ENCODE assay signal across 1 cellular context in the genomic region with DNA sequence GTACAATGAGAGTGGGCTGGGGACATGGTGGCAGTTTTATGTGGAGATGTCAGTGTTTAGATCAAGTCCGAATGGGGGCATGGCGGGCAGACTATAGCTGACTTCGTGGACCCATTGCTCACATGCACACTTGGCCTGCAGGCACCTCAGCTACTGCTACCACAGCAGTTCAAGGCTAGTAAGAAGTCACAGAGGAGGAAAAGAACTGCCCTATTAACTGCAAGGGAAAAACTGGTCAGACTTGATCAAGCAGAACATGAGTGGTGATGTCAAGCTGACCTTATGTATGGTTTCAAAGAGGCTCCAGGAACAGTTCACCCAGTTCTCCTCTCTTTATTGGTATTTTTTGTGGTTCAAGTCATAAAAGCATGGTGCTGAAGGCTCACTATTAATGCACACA.
TF ChIP-seq lines count a peak whose summit lies in the region.

No MANE protein-coding gene starts in this region.

TF ChIP-seq in WTC11, 78 proteins besides CTCF, POLR2A, EP300 and RAD21 (continued from another document):
- TF ChIP-seq, protein P1, sequence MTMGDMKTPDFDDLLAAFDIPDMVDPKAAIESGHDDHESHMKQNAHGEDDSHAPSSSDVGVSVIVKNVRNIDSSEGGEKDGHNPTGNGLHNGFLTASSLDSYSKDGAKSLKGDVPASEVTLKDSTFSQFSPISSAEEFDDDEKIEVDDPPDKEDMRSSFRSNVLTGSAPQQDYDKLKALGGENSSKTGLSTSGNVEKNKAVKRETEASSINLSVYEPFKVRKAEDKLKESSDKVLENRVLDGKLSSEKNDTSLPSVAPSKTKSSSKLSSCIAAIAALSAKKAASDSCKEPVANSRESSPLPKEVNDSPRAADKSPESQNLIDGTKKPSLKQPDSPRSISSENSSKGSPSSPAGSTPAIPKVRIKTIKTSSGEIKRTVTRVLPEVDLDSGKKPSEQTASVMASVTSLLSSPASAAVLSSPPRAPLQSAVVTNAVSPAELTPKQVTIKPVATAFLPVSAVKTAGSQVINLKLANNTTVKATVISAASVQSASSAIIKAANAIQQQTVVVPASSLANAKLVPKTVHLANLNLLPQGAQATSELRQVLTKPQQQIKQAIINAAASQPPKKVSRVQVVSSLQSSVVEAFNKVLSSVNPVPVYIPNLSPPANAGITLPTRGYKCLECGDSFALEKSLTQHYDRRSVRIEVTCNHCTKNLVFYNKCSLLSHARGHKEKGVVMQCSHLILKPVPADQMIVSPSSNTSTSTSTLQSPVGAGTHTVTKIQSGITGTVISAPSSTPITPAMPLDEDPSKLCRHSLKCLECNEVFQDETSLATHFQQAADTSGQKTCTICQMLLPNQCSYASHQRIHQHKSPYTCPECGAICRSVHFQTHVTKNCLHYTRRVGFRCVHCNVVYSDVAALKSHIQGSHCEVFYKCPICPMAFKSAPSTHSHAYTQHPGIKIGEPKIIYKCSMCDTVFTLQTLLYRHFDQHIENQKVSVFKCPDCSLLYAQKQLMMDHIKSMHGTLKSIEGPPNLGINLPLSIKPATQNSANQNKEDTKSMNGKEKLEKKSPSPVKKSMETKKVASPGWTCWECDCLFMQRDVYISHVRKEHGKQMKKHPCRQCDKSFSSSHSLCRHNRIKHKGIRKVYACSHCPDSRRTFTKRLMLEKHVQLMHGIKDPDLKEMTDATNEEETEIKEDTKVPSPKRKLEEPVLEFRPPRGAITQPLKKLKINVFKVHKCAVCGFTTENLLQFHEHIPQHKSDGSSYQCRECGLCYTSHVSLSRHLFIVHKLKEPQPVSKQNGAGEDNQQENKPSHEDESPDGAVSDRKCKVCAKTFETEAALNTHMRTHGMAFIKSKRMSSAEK (CRISPR knock-in tag; IDR thresholded peaks at IDR 0.05; ENCODE audit: borderline replicate concordance) = no peak
- no peak for TF ChIP-seq SOX15 (CRISPR knock-in tag; IDR thresholded peaks at IDR 0.05)
